Comparison of ENCODE assay signal across 13 cellular contexts in genomic region chr7:94580601-94581000, GRCh38.
DNase-seq lines count a peak whose midpoint lies in the region; ATAC-seq and TF ChIP-seq lines count a peak whose summit lies in the region.
"Had no signal": no experiment of that assay in that cellular context is flagged by ENCODE, and none has a peak within 500 bp of the region (broad histone marks: within the 10 kb centered on the region; RNA-seq: fewer than 3 reads in every experiment).

No MANE protein-coding gene starts in this region.

- peak; percentile 10 for DNase-seq in AG04450 (ENCODE audit: low read depth, low spot score)
- DNase-seq in HCEC 1CT, result peak; percentile 63
- DNase-seq in kidney epithelial cell (ENCODE audit: low read depth), result peak; percentile 21
- DNase-seq in left colon, result no peak
- no peak for DNase-seq in NCI-H748 (lab: John Stamatoyannopoulos, UW; ENCODE audit: unreplicated experiment)
- DNase-seq in glutamatergic neuron, result no peak
- DNase-seq: effector CD4-positive, alpha-beta T cell; naive thymus-derived CD8-positive, alpha-beta T cell; NCI-H1048 had no signal

- H3K4me3 Mint-ChIP-seq in activated T-helper 17 cell treated with anti-CD3 and anti-CD28 coated beads, Interleukin-2, amount 50 U/mL, for 72 hours, result no peak overlapping the region
- no peak overlapping the region for H3K4me3 Mint-ChIP-seq in glutamatergic neuron (ENCODE audit: unreplicated experiment)
- H3K4me3 Mint-ChIP-seq: CD14-positive monocyte; naive thymus-derived CD8-positive, alpha-beta T cell; T-helper 2 cell treated with Interferon-gamma antibody and Interleukin-4, amounts not matched to agents 5 μg/mL and 100 μg/mL, for 36 hours had no signal

- H3K27me3 Mint-ChIP-seq in activated T-helper 17 cell treated with anti-CD3 and anti-CD28 coated beads, Interleukin-2, amount 50 U/mL, for 72 hours, result no peaks in the 10 kb centered on the region
- no peaks in the 10 kb centered on the region for H3K27me3 Mint-ChIP-seq in glutamatergic neuron (ENCODE audit: unreplicated experiment)
- H3K27me3 Mint-ChIP-seq: naive thymus-derived CD8-positive, alpha-beta T cell had no signal

- intact Hi-C loops in left colon (cut with DNase I, micrococcal nuclease), result no loop called here

- no peaks in the 10 kb centered on the region for H3K4me1 Mint-ChIP-seq in activated T-helper 17 cell treated with anti-CD3 and anti-CD28 coated beads, Interleukin-2, amount 50 U/mL, for 72 hours
- no peaks in the 10 kb centered on the region for H3K4me1 Mint-ChIP-seq in glutamatergic neuron (ENCODE audit: low read depth, unreplicated experiment)
- H3K4me1 Mint-ChIP-seq: CD14-positive monocyte; naive thymus-derived CD8-positive, alpha-beta T cell had no signal

- ATAC-seq in activated T-helper 17 cell treated with anti-CD3 and anti-CD28 coated beads, Interleukin-2, amount 50 U/mL, for 72 hours (replicated peaks), result peak; percentile 42
- ATAC-seq in GM18505 (IDR thresholded peaks at IDR 0.05; ENCODE audit: unreplicated experiment), result no peak
- ATAC-seq in left colon, result no peak
- ATAC-seq: naive thymus-derived CD8-positive, alpha-beta T cell had no signal

- CTCF ChIA-PET in AG04450 (lab: Charles Lee), result no interaction called here

- H3K9me3 Mint-ChIP-seq in activated T-helper 17 cell treated with anti-CD3 and anti-CD28 coated beads, Interleukin-2, amount 50 U/mL, for 72 hours, result peaks cover 16% of the 10 kb centered on the region
- peaks cover 5% of the 10 kb centered on the region for H3K9me3 Mint-ChIP-seq in glutamatergic neuron (ENCODE audit: unreplicated experiment)

- H3K9me3 ChIP-seq in AG04450 (ENCODE audit: control insufficient read depth, insufficient read depth, low read length), result no peaks in the 10 kb centered on the region

- no peak for TF ChIP-seq POLR2A in GM18505 (IDR thresholded peaks at IDR 0.05; ENCODE audit: borderline replicate concordance, extremely low read depth, insufficient read depth, insufficient read length)

- H3K27me3 ChIP-seq in AG04450 (ENCODE audit: control insufficient read depth, insufficient read depth, low read length), result no peaks in the 10 kb centered on the region
- no peaks in the 10 kb centered on the region for H3K27me3 ChIP-seq in kidney epithelial cell (ENCODE audit: control insufficient read depth, insufficient read depth, low read length)

- TF ChIP-seq CTCF in AG04450 (IDR thresholded peaks at IDR 0.05; ENCODE audit: low read depth, low read length) (no peak), kidney epithelial cell (IDR thresholded peaks at IDR 0.05; ENCODE audit: insufficient read depth, low read length, poor library complexity, severe bottlenecking) (no peak), glutamatergic neuron (IDR thresholded peaks at IDR 0.05; ENCODE audit: partially characterized antibody, unreplicated experiment) (no peak)

- H3K36me3 Mint-ChIP-seq in activated T-helper 17 cell treated with anti-CD3 and anti-CD28 coated beads, Interleukin-2, amount 50 U/mL, for 72 hours (ENCODE audit: low read depth), result peaks cover 55% of the 10 kb centered on the region
- peaks cover 13% of the 10 kb centered on the region for H3K36me3 Mint-ChIP-seq in glutamatergic neuron (ENCODE audit: unreplicated experiment)

- peaks cover 1% of the 10 kb centered on the region for H3K36me3 ChIP-seq in kidney epithelial cell (ENCODE audit: control insufficient read depth, insufficient read depth, low read length)

- H3K4me3 ChIP-seq in AG04450 (ENCODE audit: low read depth, low read length), result no peak overlapping the region
- H3K4me3 ChIP-seq in kidney epithelial cell (ENCODE audit: low read depth, low read length), result no peak overlapping the region

- no peak overlapping the region for H3K27ac ChIP-seq in AG04450 (ENCODE audit: low read depth, low read length)

- H3K27ac Mint-ChIP-seq in activated T-helper 17 cell treated with anti-CD3 and anti-CD28 coated beads, Interleukin-2, amount 50 U/mL, for 72 hours, result no peak overlapping the region
- no peak overlapping the region for H3K27ac Mint-ChIP-seq in glutamatergic neuron (ENCODE audit: unreplicated experiment)
- H3K27ac Mint-ChIP-seq: CD14-positive monocyte; naive thymus-derived CD8-positive, alpha-beta T cell; T-helper 2 cell treated with Interferon-gamma antibody and Interleukin-4, amounts not matched to agents 5 μg/mL and 100 μg/mL, for 36 hours had no signal

- POLR2A ChIA-PET in AG04450 (lab: Yijun Ruan, JAX), result no interaction called here

Comparison
In these comparisons a context has a peak if more than half of its experiments do, and no peak if none do; other contexts are left out.
1. DNase-seq: peak in AG04450 (single experiment), HCEC 1CT (single experiment) and kidney epithelial cell (single experiment); none in left colon (0 of 2), NCI-H748 (single experiment) and glutamatergic neuron (single experiment).